Comparison of ENCODE assay signal across 9 cellular contexts in genomic region chr2:30252723-30253688, GRCh38. TPM values are rescaled to one million over a fixed set of nuclear protein-coding genes. Genes with fewer than 3 reads are reported as not detected.
DNase-seq lines count a peak whose midpoint lies in the region; ATAC-seq, FAIRE-seq and TF ChIP-seq lines count a peak whose summit lies in the region.
"Had no signal": no experiment of that assay in that cellular context is flagged by ENCODE, and none has a peak within 500 bp of the region (broad histone marks: within the 10 kb centered on the region; RNA-seq: fewer than 3 reads in every experiment).

No MANE protein-coding gene starts in this region.

- TF ChIP-seq CTCF in IMR-90 (conservative IDR thresholded peaks at IDR 0.05; ENCODE audit: low read depth, low read length) (no peak), thoracic aorta (IDR thresholded peaks at IDR 0.05) (no peak)

- peak overlapping the region; percentile 89 for H2BK5ac ChIP-seq in IMR-90 (ENCODE audit: low read depth, low read length, poor library complexity, severe bottlenecking)

- peak overlapping the region; percentile 15 for H3K4me2 ChIP-seq in IMR-90 (ENCODE audit: low read depth, low read length)

- peak overlapping the region; percentile 34 for H3K18ac ChIP-seq in IMR-90 (ENCODE audit: low read depth, low read length)

- H2AK5ac ChIP-seq in IMR-90 (ENCODE audit: low read depth, low read length): peak overlapping the region; percentile 61; the same call in 1 of the 2 replicates

- H3K4me3 ChIP-seq in IMR-90 (ENCODE audit: insufficient read depth, low read depth, low read length) (no peak overlapping the region), thoracic aorta (no peak overlapping the region)
- H3K4me3 ChIP-seq in naive thymus-derived CD4-positive, alpha-beta T cell (ENCODE audit: low read length): no peak overlapping the region

- peak; percentile 40 for ATAC-seq in IMR-90 (ENCODE audit: low read depth)
- peak; percentile 36 for ATAC-seq in naive thymus-derived CD4-positive, alpha-beta T cell
- peak; percentile 81 for ATAC-seq in thoracic aorta (ENCODE audit: insufficient number of reproducible peaks, low FRiP score, low read depth)
- ATAC-seq in GM18520 (IDR thresholded peaks at IDR 0.05; ENCODE audit: unreplicated experiment): no peak
- ATAC-seq in GM21515 (IDR thresholded peaks at IDR 0.05; ENCODE audit: unreplicated experiment): no peak
- ATAC-seq in HG02798 (IDR thresholded peaks at IDR 0.05; ENCODE audit: poor library complexity, unreplicated experiment): no peak
- ATAC-seq: Panc1 had no signal

- H3K9me3 ChIP-seq in IMR-90 (ENCODE audit: control insufficient read depth, insufficient read depth, low read length) (no peaks in the 10 kb centered on the region), thoracic aorta (no peaks in the 10 kb centered on the region)
- no peaks in the 10 kb centered on the region for H3K9me3 ChIP-seq in naive thymus-derived CD4-positive, alpha-beta T cell (ENCODE audit: control insufficient read depth in 2 of 3, low read length in 3 of 3)

- POLR2A ChIA-PET in IMR-90 (lab: Charles Lee; ENCODE audit: unreplicated experiment): interaction anchor here (0.9 kb wide), 1 partner anchor 9 kb away, joined by 3 read pairs; no protein-coding TSS in a partner anchor
- POLR2A ChIA-PET in naive thymus-derived CD4-positive, alpha-beta T cell (lab: Charles Lee): interaction anchor here (0.9 to 42.6 kb wide), 7 partner anchors 9 to 223 kb away, joined by 3 to 901 read pairs (median 4); partner anchors contain the start of gene LBH

- peaks cover 84% of the 10 kb centered on the region for H3K36me3 Mint-ChIP-seq in activated CD4-positive, alpha-beta T cell treated with anti-CD3 and anti-CD28 coated beads, Interleukin-2, amount 10 ng/mL, durations not matched to agents 24 days and 14 days (ENCODE audit: low read depth)
- peaks cover 5 to 64% (median 24%) of the 10 kb centered on the region in 5 donors for H3K36me3 Mint-ChIP-seq in naive thymus-derived CD4-positive, alpha-beta T cell

- CTCF ChIA-PET in IMR-90 (lab: Yijun Ruan, JAX): interaction anchor here (0.8 to 1.2 kb wide), 2 partner anchors 13 to 88 kb away, joined by 3 to 9 read pairs; no protein-coding TSS in a partner anchor
- CTCF ChIA-PET in naive thymus-derived CD4-positive, alpha-beta T cell (lab: Charles Lee): interaction anchor here (0.6 to 2.0 kb wide), 10 partner anchors 9 to 176 kb away, joined by 3 to 12 read pairs (median 4); partner anchors contain the start of gene LBH

- BruUV-seq in IMR-90 (replicated peaks; lab: Mats Ljungman, UMichigan): no TSS peak

- DNase-seq in IMR-90 (peak; percentile 85), thoracic aorta (ENCODE audit: low spot score) (peak; percentile 25)
- peak; percentile 83 for DNase-seq in activated CD4-positive, alpha-beta T cell treated with anti-CD3 and anti-CD28 coated beads, Interleukin-2, amount 10 ng/mL, durations not matched to agents 24 days and 14 days
- peak in 4 of 9 donors; percentile 38 to 83 (median 53) for DNase-seq in naive thymus-derived CD4-positive, alpha-beta T cell

- peak overlapping the region; percentile 26; the same call in 1 of the 2 replicates for H4K91ac ChIP-seq in IMR-90 (ENCODE audit: insufficient read depth, low read depth, low read length)

- peaks cover 98% of the 10 kb centered on the region for H4K20me1 ChIP-seq in IMR-90 (ENCODE audit: insufficient read depth, low read length)

- dilution Hi-C loops in IMR-90 (cut with HindIII; ENCODE audit: low sequenced_read_pairs, unreplicated experiment): no loop called here

- H3K4me1 ChIP-seq in IMR-90 (ENCODE audit: control insufficient read depth, insufficient read depth, low read length): peaks cover 49% of the 10 kb centered on the region
- H3K4me1 ChIP-seq in naive thymus-derived CD4-positive, alpha-beta T cell (ENCODE audit: control insufficient read depth in 2 of 2, insufficient read depth in 2 of 2, low read length in 2 of 2): peaks cover 77 to 93% of the 10 kb centered on the region in 2 donors
- H3K4me1 ChIP-seq in thoracic aorta (ENCODE audit: control insufficient read depth in 1 of 2, low read depth in 2 of 2): peaks cover 47 to 77% of the 10 kb centered on the region in 2 donors

- WGBS in IMR-90 (ENCODE audit: extremely low coverage in 2 of 2, insufficient read length in 1 of 2), 2 experiments: 0% methylated on average over 1 of the region's 7 CpGs; no CpG with 5 or more reads in 1 of the 2 experiments

- peaks cover 72% of the 10 kb centered on the region for H3K4me1 Mint-ChIP-seq in activated CD4-positive, alpha-beta T cell treated with anti-CD3 and anti-CD28 coated beads, Interleukin-2, amount 10 ng/mL, durations not matched to agents 24 days and 14 days
- peaks cover 65 to 99% (median 97%) of the 10 kb centered on the region in 7 donors for H3K4me1 Mint-ChIP-seq in naive thymus-derived CD4-positive, alpha-beta T cell

- no peaks in the 10 kb centered on the region for H3K27me3 Mint-ChIP-seq in activated CD4-positive, alpha-beta T cell treated with anti-CD3 and anti-CD28 coated beads, Interleukin-2, amount 10 ng/mL, durations not matched to agents 24 days and 14 days
- H3K27me3 Mint-ChIP-seq in naive thymus-derived CD4-positive, alpha-beta T cell: no peaks in the 10 kb centered on the region

- H3K36me3 ChIP-seq in IMR-90 (ENCODE audit: control insufficient read depth, insufficient read depth, low read length): peaks cover 76% of the 10 kb centered on the region
- H3K36me3 ChIP-seq in naive thymus-derived CD4-positive, alpha-beta T cell (ENCODE audit: control insufficient read depth in 2 of 3, insufficient read depth in 3 of 3, low read length in 3 of 3): peaks cover 3 to 36% (median 17%) of the 10 kb centered on the region in 3 experiments
- peaks cover 14% of the 10 kb centered on the region for H3K36me3 ChIP-seq in thoracic aorta

- H3K27ac Mint-ChIP-seq in activated CD4-positive, alpha-beta T cell treated with anti-CD3 and anti-CD28 coated beads, Interleukin-2, amount 10 ng/mL, durations not matched to agents 24 days and 14 days: peak overlapping the region; percentile 94
- peak overlapping the region; percentile 72 to 100 (median 97) for H3K27ac Mint-ChIP-seq in naive thymus-derived CD4-positive, alpha-beta T cell

- H3K4ac ChIP-seq in IMR-90 (ENCODE audit: low read depth, low read length): peak overlapping the region; percentile 73

- peak overlapping the region; percentile 46 for H2AFZ ChIP-seq in IMR-90 (replicated peaks; ENCODE audit: low read length, poor library complexity)

- in situ Hi-C loops in IMR-90 (cut with MboI; ENCODE audit: low sequenced_read_pairs): no loop called here

- peak overlapping the region; percentile 67; the same call in 1 of the 2 replicates for H3K23ac ChIP-seq in IMR-90 (ENCODE audit: low read depth, low read length)

- TF ChIP-seq RAD21 in IMR-90 (IDR thresholded peaks at IDR 0.05; ENCODE audit: low read length): peak; percentile 7; the same call in 1 of the 2 replicates

- H3K9ac ChIP-seq in IMR-90 (ENCODE audit: low read depth, low read length): peak overlapping the region; percentile 63

- peak overlapping the region; percentile 11; the same call in 1 of the 3 replicates for H2BK15ac ChIP-seq in IMR-90 (ENCODE audit: low read depth, low read length)

- peak overlapping the region; percentile 43 to 74; a peak in 3 of 4 replicates for H4K8ac ChIP-seq in IMR-90 (ENCODE audit: low read depth in 2 of 2, low read length in 2 of 2)

- H3K14ac ChIP-seq in IMR-90 (replicated peaks; ENCODE audit: low read depth, low read length): peak overlapping the region; percentile 54

- peak overlapping the region; percentile 53 for H3K4me3 Mint-ChIP-seq in activated CD4-positive, alpha-beta T cell treated with anti-CD3 and anti-CD28 coated beads, Interleukin-2, amount 10 ng/mL, durations not matched to agents 24 days and 14 days
- peak overlapping the region; percentile 53 to 79 (median 72) for H3K4me3 Mint-ChIP-seq in naive thymus-derived CD4-positive, alpha-beta T cell

- H3K27me3 ChIP-seq in IMR-90 (ENCODE audit: control insufficient read depth, insufficient read depth, low read length) (no peaks in the 10 kb centered on the region), thoracic aorta (replicated peaks; ENCODE audit: insufficient read depth) (no peaks in the 10 kb centered on the region)
- H3K27me3 ChIP-seq in naive thymus-derived CD4-positive, alpha-beta T cell (ENCODE audit: control insufficient read depth in 2 of 2, insufficient read depth in 2 of 2, low read length in 2 of 2): no peaks in the 10 kb centered on the region

- H3K56ac ChIP-seq in IMR-90 (ENCODE audit: extremely low read depth, insufficient read depth, low read length): 0 out of 2 replicates have a peak overlapping the region, but pooled peaks have one; percentile 56

- peak overlapping the region; percentile 64; the same call in 1 of the 2 replicates for H2BK20ac ChIP-seq in IMR-90 (ENCODE audit: low read depth, low read length)

- peak overlapping the region; percentile 1; the same call in 1 of the 2 replicates for H4K5ac ChIP-seq in IMR-90 (ENCODE audit: low read depth, low read length)

- peak; percentile 74 for FAIRE-seq in endometrium (lab: Jason Lieb, UNC)

- H3K27ac ChIP-seq in IMR-90 (ENCODE audit: insufficient read depth, low read length) (peak overlapping the region; percentile 90), thoracic aorta (peak overlapping the region; percentile 44 to 74)
- peak overlapping the region; percentile 86 for H3K27ac ChIP-seq in naive thymus-derived CD4-positive, alpha-beta T cell (ENCODE audit: low read depth, low read length)

- peak overlapping the region; percentile 63 for H2BK120ac ChIP-seq in IMR-90 (ENCODE audit: low read depth, low read length)

- H3K79me1 ChIP-seq in IMR-90 (ENCODE audit: low read depth in 1 of 2, low read length in 2 of 2): peaks cover 30 to 94% of the 10 kb centered on the region in 2 experiments

- no peak for TF ChIP-seq POLR2A in IMR-90 (IDR thresholded peaks at IDR 0.05; ENCODE audit: low read depth, low read length)

- H2AK9ac ChIP-seq in IMR-90 (replicated peaks; ENCODE audit: low read depth, low read length, poor library complexity): peak overlapping the region; percentile 73

- peaks cover 47% of the 10 kb centered on the region for H3K9me1 ChIP-seq in IMR-90 (ENCODE audit: insufficient read depth, low read length)

- intact Hi-C loops in IMR-90 (cut with micrococcal nuclease): loop anchor here (2.0 kb wide), 1 partner anchor 48 kb away; no protein-coding TSS in a partner anchor
- intact Hi-C loops in activated CD4-positive, alpha-beta T cell treated with anti-CD3 and anti-CD28 coated beads, Interleukin-2, amount 10 ng/mL, durations not matched to agents 24 days and 14 days (cut with micrococcal nuclease): loop anchor here (1.0 to 2.0 kb wide), 4 partner anchors 8 to 20 kb away; no protein-coding TSS in a partner anchor
- intact Hi-C loops in naive thymus-derived CD4-positive, alpha-beta T cell (cut with micrococcal nuclease): loop anchor here (1.0 to 2.0 kb wide), 4 partner anchors 14 to 21 kb away; no protein-coding TSS in a partner anchor

- H3K9me3 Mint-ChIP-seq in activated CD4-positive, alpha-beta T cell treated with anti-CD3 and anti-CD28 coated beads, Interleukin-2, amount 10 ng/mL, durations not matched to agents 24 days and 14 days: peaks cover 4% of the 10 kb centered on the region
- H3K9me3 Mint-ChIP-seq in naive thymus-derived CD4-positive, alpha-beta T cell: peaks cover 0 to 2% (median 0%) of the 10 kb centered on the region in 11 donors

RNA-seq across cellular contexts. Expression of gene LBH, which starts 21.7 kb away (rescaled TPM):
- total RNA-seq in IMR-90 (2012; rRNA removed) (155 and 158 TPM in 2 replicates), thoracic aorta (100 to 1,000 TPM; 121 to 210 TPM)
- 163 and 202 TPM in 2 replicates for polyA plus RNA-seq in IMR-90 (2012; rRNA removed)
- polyA plus RNA-seq in IMR-90 (2012; cell fraction: cytosol; rRNA removed): 108 and 247 TPM in 2 replicates
- polyA plus RNA-seq in IMR-90 (2012; cell fraction: nucleus; rRNA removed; ENCODE audit: low replicate concordance): 92.9 and 150 TPM in 2 replicates
- 176 and 184 TPM in 2 replicates for total RNA-seq in activated CD4-positive, alpha-beta T cell treated with anti-CD3 and anti-CD28 coated beads, Interleukin-2, amount 10 ng/mL, durations not matched to agents 24 days and 14 days
- 100 to 1,000 TPM; 146 to 517 (median 192) TPM for total RNA-seq in naive thymus-derived CD4-positive, alpha-beta T cell
- 100 to 1,000 TPM; 269 to 292 TPM for polyA plus RNA-seq in naive thymus-derived CD4-positive, alpha-beta T cell

Comparison
In these comparisons a context has a peak if more than half of its experiments do, and no peak if none do; other contexts are left out.
1. ATAC-seq: peak in IMR-90 (single experiment), naive thymus-derived CD4-positive, alpha-beta T cell (single experiment) and thoracic aorta (single experiment); none in GM18520 (single experiment), GM21515 (single experiment) and HG02798 (single experiment).
2. Peak in every context shown above with its lines, with median percentiles within 50 percentile points of each other: H3K27ac ChIP-seq.